ENCODE assay signal across 17 cellular contexts in the genomic region with DNA sequence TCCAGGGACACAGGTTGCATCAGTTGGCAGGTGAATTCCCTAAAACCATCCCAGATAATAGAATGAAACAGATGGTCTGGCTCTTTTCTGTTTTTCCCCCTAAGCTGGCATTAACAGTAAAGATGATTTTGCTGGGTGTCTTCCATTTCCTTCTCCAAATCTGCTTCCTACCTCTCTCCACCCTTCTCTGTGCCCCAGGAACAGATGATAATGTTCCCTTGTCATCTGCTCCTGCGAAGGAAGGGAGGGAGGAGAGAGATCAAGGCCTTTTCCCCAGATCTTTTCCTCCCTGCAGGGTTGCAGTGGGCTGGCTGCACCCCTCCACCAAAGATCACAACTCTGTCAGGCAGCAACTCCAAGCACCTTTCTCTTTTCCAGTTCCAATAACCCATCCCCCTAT.
DNase-seq lines count a peak whose midpoint lies in the region; ATAC-seq and TF ChIP-seq lines count a peak whose summit lies in the region.
"Had no signal": no experiment of that assay in that cellular context is flagged by ENCODE, and none has a peak within 500 bp of the region (broad histone marks: within the 10 kb centered on the region; RNA-seq: fewer than 3 reads in every experiment).

No MANE protein-coding gene starts in this region.

- H3K27me3 ChIP-seq in WERI-Rb-1 (ENCODE audit: insufficient read depth, low read depth, severe bottlenecking): no peaks in the 10 kb centered on the region

- DNase-seq in NCI-H82 (lab: John Stamatoyannopoulos, UW): peak; percentile 35
- DNase-seq in NCI-H82 treated with DMSO at 0.1 percent for 48 hours (lab: John Stamatoyannopoulos, UW; ENCODE audit: unreplicated experiment): no peak
- peak; percentile 37 for DNase-seq in WERI-Rb-1
- peak; percentile 84 for DNase-seq in cerebellum (ENCODE audit: low spot score)
- no peak for DNase-seq in LoVo (ENCODE audit: low spot score)
- DNase-seq in stimulated activated effector memory CD8-positive, alpha-beta T cell treated with anti-CD3 and anti-CD28 coated beads, Interleukin-12 subunit alpha, Interleukin-12 subunit beta, amount 100 ng/mL, for 72 hours (ENCODE audit: low spot score in 2 of 2): no peak
- DNase-seq: 8988T; ACHN; Calu3; CD4-positive, alpha-beta memory T cell; COR-L47; DMS53; DMS79 treated with DMSO at 0.1 percent for 48 hours; H7; HCEC 1CT had no signal

- H3K9me3 ChIP-seq in WERI-Rb-1 (ENCODE audit: severe bottlenecking): peaks cover 4% of the 10 kb centered on the region
- H3K9me3 ChIP-seq: A549 had no signal

- H3K9me3 Mint-ChIP-seq in stimulated activated effector memory CD8-positive, alpha-beta T cell treated with anti-CD3 and anti-CD28 coated beads, Interleukin-12 subunit alpha, Interleukin-12 subunit beta, amount 100 ng/mL, for 72 hours: no peaks in the 10 kb centered on the region

- H3K4me3 Mint-ChIP-seq in stimulated activated effector memory CD8-positive, alpha-beta T cell treated with anti-CD3 and anti-CD28 coated beads, Interleukin-12 subunit alpha, Interleukin-12 subunit beta, amount 100 ng/mL, for 72 hours: no peak overlapping the region
- H3K4me3 Mint-ChIP-seq: CD4-positive, alpha-beta memory T cell had no signal

- H3K27ac Mint-ChIP-seq in stimulated activated effector memory CD8-positive, alpha-beta T cell treated with anti-CD3 and anti-CD28 coated beads, Interleukin-12 subunit alpha, Interleukin-12 subunit beta, amount 100 ng/mL, for 72 hours: no peak overlapping the region

- no peaks in the 10 kb centered on the region for H3K36me3 ChIP-seq in WERI-Rb-1

- ATAC-seq in HG03354 (IDR thresholded peaks at IDR 0.05; ENCODE audit: poor library complexity, severe bottlenecking, unreplicated experiment): no peak
- no peak for ATAC-seq in stimulated activated effector memory CD8-positive, alpha-beta T cell treated with anti-CD3 and anti-CD28 coated beads, Interleukin-12 subunit alpha, Interleukin-12 subunit beta, amount 100 ng/mL, for 72 hours
- ATAC-seq: A549 had no signal

- H3K27ac ChIP-seq in WERI-Rb-1: peak overlapping the region; percentile 47
- H3K27ac ChIP-seq: A549 had no signal

- H3K4me1 Mint-ChIP-seq in stimulated activated effector memory CD8-positive, alpha-beta T cell treated with anti-CD3 and anti-CD28 coated beads, Interleukin-12 subunit alpha, Interleukin-12 subunit beta, amount 100 ng/mL, for 72 hours: peaks cover 7% of the 10 kb centered on the region
- H3K4me1 Mint-ChIP-seq: CD4-positive, alpha-beta memory T cell had no signal

- no peak for TF ChIP-seq CTCF in WERI-Rb-1 (IDR thresholded peaks at IDR 0.05; ENCODE audit: low read depth, low read length)

- H3K4me3 ChIP-seq in WERI-Rb-1 (ENCODE audit: low read depth, low read length): no peak overlapping the region
- H3K4me3 ChIP-seq: A549 had no signal

- H3K36me3 Mint-ChIP-seq in stimulated activated effector memory CD8-positive, alpha-beta T cell treated with anti-CD3 and anti-CD28 coated beads, Interleukin-12 subunit alpha, Interleukin-12 subunit beta, amount 100 ng/mL, for 72 hours: no peaks in the 10 kb centered on the region
- H3K36me3 Mint-ChIP-seq: CD4-positive, alpha-beta memory T cell had no signal

Comparison
In these comparisons a context has a peak if more than half of its experiments do, and no peak if none do; other contexts are left out.
1. DNase-seq: peak in NCI-H82 (single experiment), WERI-Rb-1 (single experiment) and cerebellum (single experiment); none in NCI-H82 treated with DMSO at 0.1 percent for 48 hours (single experiment), LoVo (single experiment) and stimulated activated effector memory CD8-positive, alpha-beta T cell treated with anti-CD3 and anti-CD28 coated beads, Interleukin-12 subunit alpha, Interleukin-12 subunit beta, amount 100 ng/mL, for 72 hours (0 of 2).